In genomic region chr21:27700974-27701614, GRCh38 we compare ENCODE assay signal across 8 cellular contexts.
DNase-seq lines count a peak whose midpoint lies in the region; ATAC-seq, FAIRE-seq and TF ChIP-seq lines count a peak whose summit lies in the region.

No MANE protein-coding gene starts in this region.

- no peaks in the 10 kb centered on the region for H3K27me3 ChIP-seq in HepG2 (ENCODE audit: control insufficient read depth in 1 of 2, insufficient read depth in 2 of 2, low read length in 2 of 2)

- H3K9me3 Mint-ChIP-seq in Calu3 (ENCODE audit: low read depth, unreplicated experiment): no peaks in the 10 kb centered on the region
- no peaks in the 10 kb centered on the region for H3K9me3 Mint-ChIP-seq in activated CD4-positive, alpha-beta T cell treated with anti-CD3 and anti-CD28 coated beads for 36 hours (ENCODE audit: low read depth)

- H3K27ac ChIP-seq in HepG2 (ENCODE audit: extremely low read length, insufficient read depth, low read length): no peak overlapping the region

- peak; percentile 69 for TF ChIP-seq RAD21 in HepG2 (CRISPR knock-in tag; IDR thresholded peaks at IDR 0.05)

- peak; percentile 79 for ATAC-seq in HG02610 (IDR thresholded peaks at IDR 0.05; ENCODE audit: unreplicated experiment)
- peak; percentile 69 for ATAC-seq in activated CD4-positive, alpha-beta T cell treated with anti-CD3 and anti-CD28 coated beads for 36 hours
- ATAC-seq in HepG2: peak; percentile 91
- ATAC-seq in HG02840 (IDR thresholded peaks at IDR 0.05; ENCODE audit: low FRiP score, unreplicated experiment): no peak

- DNase-seq in Calu3 (peak; percentile 77), NCI-H446 treated with DMSO at 0.1 percent for 48 hours (lab: John Stamatoyannopoulos, UW) (peak; percentile 64), dedifferentiated amniotic fluid mesenchymal stem cell (ENCODE audit: extremely low spot score) (peak; percentile 77), HepG2 (ENCODE audit: low spot score) (peak; percentile 20)
- DNase-seq in activated CD4-positive, alpha-beta T cell treated with anti-CD3 and anti-CD28 coated beads for 36 hours: peak; percentile 83
- DNase-seq in stimulated activated CD4-positive, alpha-beta T cell treated with anti-CD3 and anti-CD28 coated beads, Interleukin-4, amount 100 ng/mL, for 48 hours (ENCODE audit: low read depth in 2 of 2): peak; percentile 51 to 57

- intact Hi-C loops in Calu3 (cut with micrococcal nuclease; ENCODE audit: unreplicated experiment): loop anchor here (1.0 to 10.0 kb wide), 4 partner anchors 136 to 851 kb away; no protein-coding TSS in a partner anchor
- intact Hi-C loops in activated CD4-positive, alpha-beta T cell treated with anti-CD3 and anti-CD28 coated beads for 36 hours (cut with DNase I, micrococcal nuclease): loop anchor here (1.0 to 10.0 kb wide), 6 partner anchors 351 to 1816 kb away; no protein-coding TSS in a partner anchor
- intact Hi-C loops in HepG2 (cut with micrococcal nuclease; ENCODE audit: unreplicated experiment): loop anchor here (2.0 to 5.0 kb wide), 2 partner anchors 932 to 984 kb away; no protein-coding TSS in a partner anchor

- CTCF ChIA-PET in Calu3 (lab: Charles Lee) (interaction anchor here (1.5 to 1.7 kb wide), 2 partner anchors 851 to 1044 kb away, joined by 4 to 10 read pairs; no protein-coding TSS in a partner anchor), HepG2 (lab: Yijun Ruan, JAX; ENCODE audit: low intra/inter-chr PET ratio, low total read pairs) (interaction anchor here (2.0 kb wide), 1 partner anchor 852 kb away, joined by 23 read pairs; no protein-coding TSS in a partner anchor)
- CTCF ChIA-PET in activated CD4-positive, alpha-beta T cell treated with anti-CD3 and anti-CD28 coated beads for 36 hours (lab: Charles Lee): interaction anchor here (0.7 to 2.6 kb wide), 9 partner anchors 30 to 1044 kb away, joined by 3 to 23 read pairs (median 5); no protein-coding TSS in a partner anchor

- no peak overlapping the region for H3K9ac ChIP-seq in HepG2 (ENCODE audit: insufficient read depth, low read depth, low read length)

- no peak overlapping the region for H3K4me2 ChIP-seq in HepG2 (ENCODE audit: low read depth, low read length)

- no peaks in the 10 kb centered on the region for H4K20me1 ChIP-seq in HepG2 (ENCODE audit: insufficient read depth, low read length)

- POLR2A ChIA-PET in activated CD4-positive, alpha-beta T cell treated with anti-CD3 and anti-CD28 coated beads for 36 hours (lab: Charles Lee): no interaction called here
- POLR2A ChIA-PET in HepG2 (lab: Yijun Ruan, JAX): no interaction called here

- peak; percentile 46 for FAIRE-seq in HepG2 (lab: Jason Lieb, UNC)

- no TSS peak for BruUV-seq in Calu3 (replicated peaks; lab: Mats Ljungman, UMichigan)
- no TSS peak for BruUV-seq in HepG2 (replicated peaks; lab: Mats Ljungman, UMichigan)

- in situ Hi-C loops in HepG2 (cut with HindIII; ENCODE audit: extremely low pct_ligation_motif_present, low pct_unique_long_range_greater_than_20kb): loop anchor here (5.0 kb wide), 1 partner anchor 854 kb away; the partner anchor contains the start of gene ADAMTS1

- H3K4me1 Mint-ChIP-seq in Calu3 (ENCODE audit: low read depth, unreplicated experiment): peaks cover 6% of the 10 kb centered on the region
- H3K4me1 Mint-ChIP-seq in activated CD4-positive, alpha-beta T cell treated with anti-CD3 and anti-CD28 coated beads for 36 hours: no peaks in the 10 kb centered on the region

- no peak for TF ChIP-seq EP300 in HepG2 (IDR thresholded peaks at IDR 0.05; ENCODE audit: low read depth in 2 of 2, low read length in 2 of 2)
- no peak for TF ChIP-seq EP300 in HepG2 (CRISPR knock-in tag; IDR thresholded peaks at IDR 0.05; ENCODE audit: borderline replicate concordance)

- H3K36me3 ChIP-seq in HepG2 (replicated peaks in 1 of 2; ENCODE audit: control insufficient read depth in 1 of 2, insufficient read depth in 2 of 2, low read length in 2 of 2): no peaks in the 10 kb centered on the region

- no peak overlapping the region for H3K27ac Mint-ChIP-seq in Calu3 (ENCODE audit: unreplicated experiment)
- no peak overlapping the region for H3K27ac Mint-ChIP-seq in activated CD4-positive, alpha-beta T cell treated with anti-CD3 and anti-CD28 coated beads for 36 hours

- no peaks in the 10 kb centered on the region for H3K36me3 Mint-ChIP-seq in Calu3 (ENCODE audit: insufficient read depth, unreplicated experiment)
- no peaks in the 10 kb centered on the region for H3K36me3 Mint-ChIP-seq in activated CD4-positive, alpha-beta T cell treated with anti-CD3 and anti-CD28 coated beads for 36 hours (ENCODE audit: low read depth)

- 3% methylated on average over 14 of the region's 14 CpGs for WGBS in HepG2 (ENCODE audit: low lambda C conversion rate)

- peaks cover 19% of the 10 kb centered on the region for H3K9me3 ChIP-seq in HepG2 (ENCODE audit: low read length)

- no peak for TF ChIP-seq POLR2A in HepG2 (IDR thresholded peaks at IDR 0.05; ENCODE audit: insufficient read depth in 1 of 2, low read depth in 2 of 2, low read length in 2 of 2)

- no peak overlapping the region for H3K4me3 Mint-ChIP-seq in Calu3 (ENCODE audit: low read depth, unreplicated experiment)
- no peak overlapping the region for H3K4me3 Mint-ChIP-seq in activated CD4-positive, alpha-beta T cell treated with anti-CD3 and anti-CD28 coated beads for 36 hours

- no peak overlapping the region for H3K4me3 ChIP-seq in HepG2 (replicated peaks in 1 of 3; ENCODE audit: insufficient read depth in 1 of 3, low read depth in 2 of 3, low read length in 3 of 3)

- no peaks in the 10 kb centered on the region for H3K4me1 ChIP-seq in HepG2 (ENCODE audit: insufficient read depth, low read length)

- no peak overlapping the region for H2AFZ ChIP-seq in HepG2 (ENCODE audit: low read length)

- TF ChIP-seq CTCF in Calu3 (IDR thresholded peaks at IDR 0.05; ENCODE audit: unreplicated experiment) (peak; percentile 83), HepG2 (CRISPR knock-in tag; IDR thresholded peaks at IDR 0.05) (peak; percentile 76)

- H3K79me2 ChIP-seq in HepG2 (ENCODE audit: insufficient read depth, low read length): no peaks in the 10 kb centered on the region

- H3K27me3 Mint-ChIP-seq in Calu3 (ENCODE audit: unreplicated experiment): no peaks in the 10 kb centered on the region
- peaks cover 5% of the 10 kb centered on the region for H3K27me3 Mint-ChIP-seq in activated CD4-positive, alpha-beta T cell treated with anti-CD3 and anti-CD28 coated beads for 36 hours

TF ChIP-seq in HepG2, 621 proteins besides CTCF, POLR2A, EP300 and RAD21:
- TF ChIP-seq ZNF615 (CRISPR knock-in tag; IDR thresholded peaks at IDR 0.05; ENCODE audit: borderline replicate concordance) (no peak), SMC3 (IDR thresholded peaks at IDR 0.05; ENCODE audit: low read length) (peak; percentile 80), ATF7 (IDR thresholded peaks at IDR 0.05) (peak; percentile 20; the same call in 1 of the 2 replicates), ATF7 (CRISPR knock-in tag; IDR thresholded peaks at IDR 0.05) (no peak), STAG1 (CRISPR knock-in tag; IDR thresholded peaks at IDR 0.05) (peak; percentile 90), ZMAT5 (CRISPR knock-in tag; IDR thresholded peaks at IDR 0.05; ENCODE audit: borderline replicate concordance, low read depth) (no peak)
- TF ChIP-seq, protein P1, sequence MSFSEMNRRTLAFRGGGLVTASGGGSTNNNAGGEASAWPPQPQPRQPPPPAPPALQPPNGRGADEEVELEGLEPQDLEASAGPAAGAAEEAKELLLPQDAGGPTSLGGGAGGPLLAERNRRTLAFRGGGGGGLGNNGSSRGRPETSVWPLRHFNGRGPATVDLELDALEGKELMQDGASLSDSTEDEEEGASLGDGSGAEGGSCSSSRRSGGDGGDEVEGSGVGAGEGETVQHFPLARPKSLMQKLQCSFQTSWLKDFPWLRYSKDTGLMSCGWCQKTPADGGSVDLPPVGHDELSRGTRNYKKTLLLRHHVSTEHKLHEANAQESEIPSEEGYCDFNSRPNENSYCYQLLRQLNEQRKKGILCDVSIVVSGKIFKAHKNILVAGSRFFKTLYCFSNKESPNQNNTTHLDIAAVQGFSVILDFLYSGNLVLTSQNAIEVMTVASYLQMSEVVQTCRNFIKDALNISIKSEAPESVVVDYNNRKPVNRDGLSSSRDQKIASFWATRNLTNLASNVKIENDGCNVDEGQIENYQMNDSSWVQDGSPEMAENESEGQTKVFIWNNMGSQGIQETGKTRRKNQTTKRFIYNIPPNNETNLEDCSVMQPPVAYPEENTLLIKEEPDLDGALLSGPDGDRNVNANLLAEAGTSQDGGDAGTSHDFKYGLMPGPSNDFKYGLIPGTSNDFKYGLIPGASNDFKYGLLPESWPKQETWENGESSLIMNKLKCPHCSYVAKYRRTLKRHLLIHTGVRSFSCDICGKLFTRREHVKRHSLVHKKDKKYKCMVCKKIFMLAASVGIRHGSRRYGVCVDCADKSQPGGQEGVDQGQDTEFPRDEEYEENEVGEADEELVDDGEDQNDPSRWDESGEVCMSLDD (CRISPR knock-in tag; IDR thresholded peaks at IDR 0.05; ENCODE audit: borderline replicate concordance): no peak
- TF ChIP-seq, protein P2, sequence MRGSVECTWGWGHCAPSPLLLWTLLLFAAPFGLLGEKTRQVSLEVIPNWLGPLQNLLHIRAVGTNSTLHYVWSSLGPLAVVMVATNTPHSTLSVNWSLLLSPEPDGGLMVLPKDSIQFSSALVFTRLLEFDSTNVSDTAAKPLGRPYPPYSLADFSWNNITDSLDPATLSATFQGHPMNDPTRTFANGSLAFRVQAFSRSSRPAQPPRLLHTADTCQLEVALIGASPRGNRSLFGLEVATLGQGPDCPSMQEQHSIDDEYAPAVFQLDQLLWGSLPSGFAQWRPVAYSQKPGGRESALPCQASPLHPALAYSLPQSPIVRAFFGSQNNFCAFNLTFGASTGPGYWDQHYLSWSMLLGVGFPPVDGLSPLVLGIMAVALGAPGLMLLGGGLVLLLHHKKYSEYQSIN (CRISPR knock-in tag; IDR thresholded peaks at IDR 0.05; ENCODE audit: borderline replicate concordance): no peak

Comparison
In these comparisons a context has a peak if more than half of its experiments do, and no peak if none do; other contexts are left out.
1. DNase-seq: peak in every context shown above with its lines; median percentile 83 in activated CD4-positive, alpha-beta T cell treated with anti-CD3 and anti-CD28 coated beads for 36 hours; 77 in Calu3; 77 in dedifferentiated amniotic fluid mesenchymal stem cell; 64 in NCI-H446 treated with DMSO at 0.1 percent for 48 hours; 54 in stimulated activated CD4-positive, alpha-beta T cell treated with anti-CD3 and anti-CD28 coated beads, Interleukin-4, amount 100 ng/mL, for 48 hours; 20 in HepG2.